Comparison of ENCODE assay signal across 1 cellular context in the genomic region with DNA sequence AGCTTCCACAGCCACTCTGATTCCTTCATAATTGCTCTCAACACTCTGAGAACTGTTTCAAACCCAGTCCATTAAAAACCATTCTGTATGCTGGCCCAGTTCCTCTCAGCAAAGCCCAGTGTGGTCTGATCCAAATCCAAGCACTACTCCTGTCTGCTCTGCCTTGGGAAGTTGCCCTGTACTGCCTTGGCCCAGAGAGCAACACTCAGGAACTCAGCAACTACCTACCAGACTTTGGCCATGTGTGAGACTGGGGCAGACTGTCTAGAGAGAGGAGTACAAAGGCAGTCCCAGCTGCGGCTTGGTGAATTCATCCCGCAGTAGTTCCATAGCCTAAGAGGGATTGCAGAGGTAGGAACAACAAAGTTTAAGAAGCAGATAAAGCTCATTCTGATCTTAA.
TF ChIP-seq lines count a peak whose summit lies in the region.

No MANE protein-coding gene starts in this region.

TF ChIP-seq in H1, 55 proteins besides CTCF, POLR2A, EP300 and RAD21 (continued from another document):
- TF ChIP-seq HDAC6 (IDR thresholded peaks at IDR 0.05; ENCODE audit: low read depth, low read length) (no peak), BACH1 (IDR thresholded peaks at IDR 0.05; ENCODE audit: low read length) (no peak), EZH2 (IDR thresholded peaks at IDR 0.05; ENCODE audit: low read depth, low read length, severe bottlenecking) (no peak), JUND (IDR thresholded peaks at IDR 0.05; ENCODE audit: low read length) (no peak), CHD1 (IDR thresholded peaks at IDR 0.05; ENCODE audit: low read depth, low read length) (no peak), SIRT6 (IDR thresholded peaks at IDR 0.05; ENCODE audit: low read length) (no peak), CREB1 (IDR thresholded peaks at IDR 0.05) (no peak), SIX5 (IDR thresholded peaks at IDR 0.05; ENCODE audit: low read depth, low read length) (no peak)
- TF ChIP-seq, protein P1, sequence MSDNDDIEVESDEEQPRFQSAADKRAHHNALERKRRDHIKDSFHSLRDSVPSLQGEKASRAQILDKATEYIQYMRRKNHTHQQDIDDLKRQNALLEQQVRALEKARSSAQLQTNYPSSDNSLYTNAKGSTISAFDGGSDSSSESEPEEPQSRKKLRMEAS (IDR thresholded peaks at IDR 0.05) = no peak
- TF ChIP-seq, protein P2, sequence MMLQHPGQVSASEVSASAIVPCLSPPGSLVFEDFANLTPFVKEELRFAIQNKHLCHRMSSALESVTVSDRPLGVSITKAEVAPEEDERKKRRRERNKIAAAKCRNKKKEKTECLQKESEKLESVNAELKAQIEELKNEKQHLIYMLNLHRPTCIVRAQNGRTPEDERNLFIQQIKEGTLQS (IDR thresholded peaks at IDR 0.05; ENCODE audit: insufficient read depth, low read depth, low read length) = no peak
- TF ChIP-seq, protein P3, sequence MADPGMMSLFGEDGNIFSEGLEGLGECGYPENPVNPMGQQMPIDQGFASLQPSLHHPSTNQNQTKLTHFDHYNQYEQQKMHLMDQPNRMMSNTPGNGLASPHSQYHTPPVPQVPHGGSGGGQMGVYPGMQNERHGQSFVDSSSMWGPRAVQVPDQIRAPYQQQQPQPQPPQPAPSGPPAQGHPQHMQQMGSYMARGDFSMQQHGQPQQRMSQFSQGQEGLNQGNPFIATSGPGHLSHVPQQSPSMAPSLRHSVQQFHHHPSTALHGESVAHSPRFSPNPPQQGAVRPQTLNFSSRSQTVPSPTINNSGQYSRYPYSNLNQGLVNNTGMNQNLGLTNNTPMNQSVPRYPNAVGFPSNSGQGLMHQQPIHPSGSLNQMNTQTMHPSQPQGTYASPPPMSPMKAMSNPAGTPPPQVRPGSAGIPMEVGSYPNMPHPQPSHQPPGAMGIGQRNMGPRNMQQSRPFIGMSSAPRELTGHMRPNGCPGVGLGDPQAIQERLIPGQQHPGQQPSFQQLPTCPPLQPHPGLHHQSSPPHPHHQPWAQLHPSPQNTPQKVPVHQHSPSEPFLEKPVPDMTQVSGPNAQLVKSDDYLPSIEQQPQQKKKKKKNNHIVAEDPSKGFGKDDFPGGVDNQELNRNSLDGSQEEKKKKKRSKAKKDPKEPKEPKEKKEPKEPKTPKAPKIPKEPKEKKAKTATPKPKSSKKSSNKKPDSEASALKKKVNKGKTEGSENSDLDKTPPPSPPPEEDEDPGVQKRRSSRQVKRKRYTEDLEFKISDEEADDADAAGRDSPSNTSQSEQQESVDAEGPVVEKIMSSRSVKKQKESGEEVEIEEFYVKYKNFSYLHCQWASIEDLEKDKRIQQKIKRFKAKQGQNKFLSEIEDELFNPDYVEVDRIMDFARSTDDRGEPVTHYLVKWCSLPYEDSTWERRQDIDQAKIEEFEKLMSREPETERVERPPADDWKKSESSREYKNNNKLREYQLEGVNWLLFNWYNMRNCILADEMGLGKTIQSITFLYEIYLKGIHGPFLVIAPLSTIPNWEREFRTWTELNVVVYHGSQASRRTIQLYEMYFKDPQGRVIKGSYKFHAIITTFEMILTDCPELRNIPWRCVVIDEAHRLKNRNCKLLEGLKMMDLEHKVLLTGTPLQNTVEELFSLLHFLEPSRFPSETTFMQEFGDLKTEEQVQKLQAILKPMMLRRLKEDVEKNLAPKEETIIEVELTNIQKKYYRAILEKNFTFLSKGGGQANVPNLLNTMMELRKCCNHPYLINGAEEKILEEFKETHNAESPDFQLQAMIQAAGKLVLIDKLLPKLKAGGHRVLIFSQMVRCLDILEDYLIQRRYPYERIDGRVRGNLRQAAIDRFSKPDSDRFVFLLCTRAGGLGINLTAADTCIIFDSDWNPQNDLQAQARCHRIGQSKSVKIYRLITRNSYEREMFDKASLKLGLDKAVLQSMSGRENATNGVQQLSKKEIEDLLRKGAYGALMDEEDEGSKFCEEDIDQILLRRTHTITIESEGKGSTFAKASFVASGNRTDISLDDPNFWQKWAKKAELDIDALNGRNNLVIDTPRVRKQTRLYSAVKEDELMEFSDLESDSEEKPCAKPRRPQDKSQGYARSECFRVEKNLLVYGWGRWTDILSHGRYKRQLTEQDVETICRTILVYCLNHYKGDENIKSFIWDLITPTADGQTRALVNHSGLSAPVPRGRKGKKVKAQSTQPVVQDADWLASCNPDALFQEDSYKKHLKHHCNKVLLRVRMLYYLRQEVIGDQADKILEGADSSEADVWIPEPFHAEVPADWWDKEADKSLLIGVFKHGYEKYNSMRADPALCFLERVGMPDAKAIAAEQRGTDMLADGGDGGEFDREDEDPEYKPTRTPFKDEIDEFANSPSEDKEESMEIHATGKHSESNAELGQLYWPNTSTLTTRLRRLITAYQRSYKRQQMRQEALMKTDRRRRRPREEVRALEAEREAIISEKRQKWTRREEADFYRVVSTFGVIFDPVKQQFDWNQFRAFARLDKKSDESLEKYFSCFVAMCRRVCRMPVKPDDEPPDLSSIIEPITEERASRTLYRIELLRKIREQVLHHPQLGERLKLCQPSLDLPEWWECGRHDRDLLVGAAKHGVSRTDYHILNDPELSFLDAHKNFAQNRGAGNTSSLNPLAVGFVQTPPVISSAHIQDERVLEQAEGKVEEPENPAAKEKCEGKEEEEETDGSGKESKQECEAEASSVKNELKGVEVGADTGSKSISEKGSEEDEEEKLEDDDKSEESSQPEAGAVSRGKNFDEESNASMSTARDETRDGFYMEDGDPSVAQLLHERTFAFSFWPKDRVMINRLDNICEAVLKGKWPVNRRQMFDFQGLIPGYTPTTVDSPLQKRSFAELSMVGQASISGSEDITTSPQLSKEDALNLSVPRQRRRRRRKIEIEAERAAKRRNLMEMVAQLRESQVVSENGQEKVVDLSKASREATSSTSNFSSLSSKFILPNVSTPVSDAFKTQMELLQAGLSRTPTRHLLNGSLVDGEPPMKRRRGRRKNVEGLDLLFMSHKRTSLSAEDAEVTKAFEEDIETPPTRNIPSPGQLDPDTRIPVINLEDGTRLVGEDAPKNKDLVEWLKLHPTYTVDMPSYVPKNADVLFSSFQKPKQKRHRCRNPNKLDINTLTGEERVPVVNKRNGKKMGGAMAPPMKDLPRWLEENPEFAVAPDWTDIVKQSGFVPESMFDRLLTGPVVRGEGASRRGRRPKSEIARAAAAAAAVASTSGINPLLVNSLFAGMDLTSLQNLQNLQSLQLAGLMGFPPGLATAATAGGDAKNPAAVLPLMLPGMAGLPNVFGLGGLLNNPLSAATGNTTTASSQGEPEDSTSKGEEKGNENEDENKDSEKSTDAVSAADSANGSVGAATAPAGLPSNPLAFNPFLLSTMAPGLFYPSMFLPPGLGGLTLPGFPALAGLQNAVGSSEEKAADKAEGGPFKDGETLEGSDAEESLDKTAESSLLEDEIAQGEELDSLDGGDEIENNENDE (IDR thresholded peaks at IDR 0.05; ENCODE audit: insufficient replicate concordance, low read length) = no peak
